ENCODE assay signal across 8 cellular contexts in genomic region chr1:209354111-209354839, GRCh38.
DNase-seq lines count a peak whose midpoint lies in the region; ATAC-seq and TF ChIP-seq lines count a peak whose summit lies in the region.

No MANE protein-coding gene starts in this region.

- intact Hi-C loops in CD4-positive, alpha-beta T cell (cut with DNase I, micrococcal nuclease), result no loop called here
- intact Hi-C loops in activated CD8-positive, alpha-beta T cell treated with anti-CD3 and anti-CD28 coated beads for 36 hours (cut with micrococcal nuclease), result loop anchor here (10.0 kb wide), 1 partner anchor 149 kb away; no protein-coding TSS in a partner anchor

- TF ChIP-seq POLR2A in erythroblast (IDR thresholded peaks at IDR 0.05; ENCODE audit: low read length), result no peak

- no peak overlapping the region for H3K27ac Mint-ChIP-seq in CD4-positive, alpha-beta T cell
- H3K27ac Mint-ChIP-seq in activated CD8-positive, alpha-beta T cell treated with anti-CD3 and anti-CD28 coated beads for 36 hours, result no peak overlapping the region

- POLR2A ChIA-PET in CD4-positive, alpha-beta T cell (lab: Charles Lee), result no interaction called here
- POLR2A ChIA-PET in activated CD8-positive, alpha-beta T cell treated with anti-CD3 and anti-CD28 coated beads for 36 hours (lab: Charles Lee), result no interaction called here

- H3K4me1 Mint-ChIP-seq in CD4-positive, alpha-beta T cell (ENCODE audit: low read depth), result no peaks in the 10 kb centered on the region
- no peaks in the 10 kb centered on the region for H3K4me1 Mint-ChIP-seq in activated CD8-positive, alpha-beta T cell treated with anti-CD3 and anti-CD28 coated beads for 36 hours (ENCODE audit: low read depth)

- peak; percentile 63 for TF ChIP-seq CTCF in CD4-positive, alpha-beta T cell (IDR thresholded peaks at IDR 0.05)
- peak; percentile 80 for TF ChIP-seq CTCF in activated CD8-positive, alpha-beta T cell treated with anti-CD3 and anti-CD28 coated beads for 36 hours (IDR thresholded peaks at IDR 0.05)

- peak in 8 of 10 experiments; percentile 2 to 40 (median 12) for DNase-seq in CD4-positive, alpha-beta T cell
- DNase-seq in HPDE6-E6E7 (ENCODE audit: extremely low spot score), result peak; percentile 85
- DNase-seq in NCI-H774 (lab: John Stamatoyannopoulos, UW), result peak; percentile 81
- DNase-seq in activated CD8-positive, alpha-beta T cell treated with anti-CD3 and anti-CD28 coated beads for 36 hours, result peak; percentile 75
- peak; percentile 58 to 75 for DNase-seq in erythroblast (lab: John Stamatoyannopoulos, UW)
- DNase-seq in mucosa of gallbladder (ENCODE audit: low spot score), result peak; percentile 85
- DNase-seq in stimulated activated naive CD4-positive, alpha-beta T cell treated with Interleukin-2 at 50 U/mL for 16 hours (lab: John Stamatoyannopoulos, UW), result peak; percentile 5

- H3K9me3 Mint-ChIP-seq in CD4-positive, alpha-beta T cell, result no peaks in the 10 kb centered on the region
- H3K9me3 Mint-ChIP-seq in activated CD8-positive, alpha-beta T cell treated with anti-CD3 and anti-CD28 coated beads for 36 hours, result no peaks in the 10 kb centered on the region

- H3K36me3 Mint-ChIP-seq in CD4-positive, alpha-beta T cell (ENCODE audit: low read depth), result no peaks in the 10 kb centered on the region
- no peaks in the 10 kb centered on the region for H3K36me3 Mint-ChIP-seq in activated CD8-positive, alpha-beta T cell treated with anti-CD3 and anti-CD28 coated beads for 36 hours (ENCODE audit: low read depth)

- H3K27me3 ChIP-seq in CD4-positive, alpha-beta T cell (ENCODE audit: control insufficient read depth, insufficient read depth, low read length), result no peaks in the 10 kb centered on the region

- CTCF ChIA-PET in CD4-positive, alpha-beta T cell (lab: Charles Lee), result no interaction called here
- CTCF ChIA-PET in activated CD8-positive, alpha-beta T cell treated with anti-CD3 and anti-CD28 coated beads for 36 hours (lab: Charles Lee), result interaction anchor here (0.6 to 2.5 kb wide), 19 partner anchors 9 to 759 kb away, joined by 3 to 10 read pairs (median 3); no protein-coding TSS in a partner anchor

- peaks cover 5% of the 10 kb centered on the region for H3K27me3 Mint-ChIP-seq in CD4-positive, alpha-beta T cell
- peaks cover 1% of the 10 kb centered on the region for H3K27me3 Mint-ChIP-seq in activated CD8-positive, alpha-beta T cell treated with anti-CD3 and anti-CD28 coated beads for 36 hours

- no peaks in the 10 kb centered on the region for H3K9me3 ChIP-seq in CD4-positive, alpha-beta T cell (ENCODE audit: control insufficient read depth, low read length)

- H3K4me3 Mint-ChIP-seq in CD4-positive, alpha-beta T cell, result no peak overlapping the region
- H3K4me3 Mint-ChIP-seq in activated CD8-positive, alpha-beta T cell treated with anti-CD3 and anti-CD28 coated beads for 36 hours, result no peak overlapping the region

- no peak for ATAC-seq in CD4-positive, alpha-beta T cell (ENCODE audit: poor library complexity)
- peak; percentile 87 for ATAC-seq in GM19463 (IDR thresholded peaks at IDR 0.05; ENCODE audit: unreplicated experiment)
- ATAC-seq in activated CD8-positive, alpha-beta T cell treated with anti-CD3 and anti-CD28 coated beads for 36 hours, result peak; percentile 71

- H3K27ac ChIP-seq in CD4-positive, alpha-beta T cell (ENCODE audit: low read depth, low read length), result no peak overlapping the region

Comparison
In these comparisons a context has a peak if more than half of its experiments do, and no peak if none do; other contexts are left out.
1. DNase-seq: peak in every context shown above with its lines; median percentile 85 in HPDE6-E6E7; 85 in mucosa of gallbladder; 81 in NCI-H774; 75 in activated CD8-positive, alpha-beta T cell treated with anti-CD3 and anti-CD28 coated beads for 36 hours; 66 in erythroblast; 12 in CD4-positive, alpha-beta T cell; 5 in stimulated activated naive CD4-positive, alpha-beta T cell treated with Interleukin-2 at 50 U/mL for 16 hours.